ENCODE assay signal across 8 cellular contexts in the genomic region with DNA sequence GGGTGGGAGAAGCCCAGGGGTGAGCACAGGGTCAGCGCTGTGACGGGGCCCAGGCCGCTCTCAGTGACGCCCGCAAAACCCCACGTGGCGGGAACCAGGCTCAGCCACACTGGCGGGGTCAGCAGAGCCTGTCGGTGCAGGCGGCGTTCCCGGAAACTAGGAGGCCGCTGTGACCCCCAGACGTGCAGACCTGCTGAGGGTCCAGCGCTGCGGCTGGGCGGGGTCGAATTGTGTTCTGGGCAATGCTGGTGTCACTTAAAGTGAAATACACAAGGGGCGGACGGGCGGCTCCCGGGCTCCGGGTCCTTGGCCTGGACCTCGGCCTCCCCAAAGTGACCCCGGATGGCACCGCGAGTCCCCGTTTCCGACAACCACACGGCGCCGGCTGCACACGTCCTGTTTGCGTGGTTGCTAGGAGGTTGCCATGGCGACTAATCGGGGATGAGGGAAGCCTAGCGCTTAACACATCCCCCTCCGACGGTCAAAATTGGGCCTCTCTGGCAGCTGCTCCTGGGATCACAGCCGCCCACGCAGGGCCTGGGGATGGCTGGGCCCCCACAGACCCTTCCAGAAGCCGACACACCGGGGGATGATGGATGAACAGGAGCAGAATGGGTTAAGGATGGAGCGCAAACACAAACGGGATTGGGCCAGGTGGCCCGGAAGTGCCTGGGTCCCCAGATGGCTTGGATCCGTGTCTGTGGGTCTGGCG.
DNase-seq lines count a peak whose midpoint lies in the region; ATAC-seq, FAIRE-seq and TF ChIP-seq lines count a peak whose summit lies in the region.

No MANE protein-coding gene starts in this region.

- H3K27ac ChIP-seq in left ventricle myocardium inferior (replicated peaks): peak overlapping the region; percentile 55

- peaks cover 35% of the 10 kb centered on the region for H3K27me3 ChIP-seq in left ventricle myocardium inferior (ENCODE audit: low read depth)

- H3K9me3 ChIP-seq in left ventricle myocardium inferior (replicated peaks): peaks cover 3% of the 10 kb centered on the region

- no peaks in the 10 kb centered on the region for H3K36me3 ChIP-seq in left ventricle myocardium inferior

- H3K4me1 ChIP-seq in left ventricle myocardium inferior: peaks cover 19% of the 10 kb centered on the region

- no peak for TF ChIP-seq CTCF in left ventricle myocardium inferior (IDR thresholded peaks at IDR 0.05; ENCODE audit: borderline replicate concordance)
- TF ChIP-seq CTCF in D721Med (IDR thresholded peaks at IDR 0.05; ENCODE audit: insufficient read depth, missing control alignments): no peak

- DNase-seq in GM19239 (ENCODE audit: insufficient read length, low spot score) (peak; percentile 44), SHP77 (lab: John Stamatoyannopoulos, UW) (peak; percentile 92 to 93), activated gamma-delta T cell treated with Interleukin-2 at 50 U/mL for 16 hours (peak; percentile 87), left ventricle myocardium inferior (peak; percentile 68), foreskin melanocyte (no peak), D721Med (ENCODE audit: insufficient read length, low spot score) (no peak)
- peak; percentile 28 to 60 for DNase-seq in stimulated activated CD4-positive, alpha-beta T cell treated with anti-CD3 and anti-CD28 coated beads, Interleukin-12 subunit alpha, Interleukin-12 subunit beta, amount 100 ng/mL, for 24 hours (ENCODE audit: low read depth in 2 of 2)

- ATAC-seq in HG03135 (IDR thresholded peaks at IDR 0.05; ENCODE audit: unreplicated experiment): no peak

- intact Hi-C loops in left ventricle myocardium inferior (cut with micrococcal nuclease): no loop called here

- FAIRE-seq in GM19239 (lab: Jason Lieb, UNC) (no peak), D721Med (lab: Jason Lieb, UNC) (no peak)

- peak overlapping the region; percentile 27 for H3K4me3 ChIP-seq in left ventricle myocardium inferior

Comparison
In these comparisons a context has a peak if more than half of its experiments do, and no peak if none do; other contexts are left out.
1. DNase-seq: peak in GM19239 (single experiment), SHP77 (2 of 2), activated gamma-delta T cell treated with Interleukin-2 at 50 U/mL for 16 hours (single experiment), left ventricle myocardium inferior (single experiment) and stimulated activated CD4-positive, alpha-beta T cell treated with anti-CD3 and anti-CD28 coated beads, Interleukin-12 subunit alpha, Interleukin-12 subunit beta, amount 100 ng/mL, for 24 hours (2 of 2); none in foreskin melanocyte (single experiment) and D721Med (single experiment).